Comparison of ENCODE assay signal across 30 cellular contexts in genomic region chr15:47932829-47933696, GRCh38.
"Had no signal": no experiment of that assay in that cellular context is flagged by ENCODE, and none has a peak within 500 bp of the region (broad histone marks: within the 10 kb centered on the region; RNA-seq: fewer than 3 reads in every experiment).

No MANE protein-coding gene starts in this region.

- DNase-seq: activated B cell treated with CpG ODN at 0.5 μM for 24 hours; activated CD4-positive, alpha-beta T cell treated with anti-CD3 and anti-CD28 coated beads for 1 hour; activated CD4-positive, alpha-beta T cell treated with anti-CD3 and anti-CD28 coated beads, Interleukin-2, amount 10 ng/mL, durations not matched to agents 24 days and 14 days; activated CD4-positive, alpha-beta T cell treated with anti-CD3 and anti-CD28 coated beads, Interleukin-2, amount 50 U/mL, for 48 hours; activated CD8-positive, alpha-beta memory T cell treated with anti-CD3 and anti-CD28 coated beads, Interleukin-2, amount 10 ng/mL, durations not matched to agents 7 days and 5 days; activated effector memory CD4-positive, alpha-beta T cell treated with Interleukin-2 at 50 U/mL for 16 hours; activated naive CD4-positive, alpha-beta T cell; activated T-cell treated with anti-CD3 and anti-CD28 coated beads, Interleukin-2, amount 50 U/mL, for 24 hours; amniotic stem cell; Karpas-422; MM.1S; NCI-H146; NCI-H187 treated with DMSO at 0.1 percent for 48 hours; NCI-H2081 treated with DMSO at 0.1 percent for 48 hours; NCI-H2227 treated with DMSO at 0.1 percent for 48 hours; NCI-H446 treated with DMSO at 0.1 percent for 48 hours; NCI-H524 treated with DMSO at 0.1 percent for 48 hours; NCI-H748 treated with DMSO at 0.1 percent for 48 hours; SIG-M5; T-cell; T-helper 2 cell; T1000 had no signal

- H3K27ac Mint-ChIP-seq: activated B cell treated with CpG ODN at 0.5 μM for 24 hours; activated CD4-positive, alpha-beta T cell treated with anti-CD3 and anti-CD28 coated beads, Interleukin-2, amount 10 ng/mL, durations not matched to agents 24 days and 14 days; activated CD8-positive, alpha-beta memory T cell treated with anti-CD3 and anti-CD28 coated beads, Interleukin-2, amount 10 ng/mL, durations not matched to agents 7 days and 5 days; activated naive CD4-positive, alpha-beta T cell treated with anti-CD3 and anti-CD28 coated beads, Interleukin-2, amount 50 U/mL, for 24 hours; activated T-cell treated with anti-CD3 and anti-CD28 coated beads, Interleukin-2, amount 50 U/mL, for 24 hours; activated T-helper 1 cell treated with anti-CD3 and anti-CD28 coated beads, Interleukin-12 subunit alpha, Interleukin-12 subunit beta, Interleukin-2, Interleukin-4 antibody, amounts not matched to agents 30 ng/mL and 10 ng/mL and 1 ng/mL, durations not matched to agents 14 hours and 24 hours and 36 hours; T-cell had no signal

- H3K9me3 ChIP-seq: ascending aorta had no signal

- H3K4me3 ChIP-seq: ascending aorta, cardiac muscle cell, K562, SK-N-MC had no signal

- H3K27ac ChIP-seq: ascending aorta, cardiac muscle cell, SK-N-MC had no signal

- H3K9me3 Mint-ChIP-seq: activated B cell treated with CpG ODN at 0.5 μM for 24 hours; activated CD4-positive, alpha-beta T cell treated with anti-CD3 and anti-CD28 coated beads, Interleukin-2, amount 10 ng/mL, durations not matched to agents 24 days and 14 days; activated naive CD4-positive, alpha-beta T cell treated with anti-CD3 and anti-CD28 coated beads, Interleukin-2, amount 50 U/mL, for 24 hours; activated T-cell treated with anti-CD3 and anti-CD28 coated beads, Interleukin-2, amount 50 U/mL, for 24 hours; activated T-helper 1 cell treated with anti-CD3 and anti-CD28 coated beads, Interleukin-12 subunit alpha, Interleukin-12 subunit beta, Interleukin-2, Interleukin-4 antibody, amounts not matched to agents 30 ng/mL and 10 ng/mL and 1 ng/mL, durations not matched to agents 14 hours and 24 hours and 36 hours; brain had no signal

- H3K4me3 Mint-ChIP-seq: activated B cell treated with CpG ODN at 0.5 μM for 24 hours; activated CD4-positive, alpha-beta T cell treated with anti-CD3 and anti-CD28 coated beads, Interleukin-2, amount 10 ng/mL, durations not matched to agents 24 days and 14 days; activated CD8-positive, alpha-beta memory T cell treated with anti-CD3 and anti-CD28 coated beads, Interleukin-2, amount 10 ng/mL, durations not matched to agents 7 days and 5 days; activated naive CD4-positive, alpha-beta T cell treated with anti-CD3 and anti-CD28 coated beads, Interleukin-2, amount 50 U/mL, for 24 hours; activated T-cell treated with anti-CD3 and anti-CD28 coated beads, Interleukin-2, amount 50 U/mL, for 24 hours; activated T-helper 1 cell treated with anti-CD3 and anti-CD28 coated beads, Interleukin-12 subunit alpha, Interleukin-12 subunit beta, Interleukin-2, Interleukin-4 antibody, amounts not matched to agents 30 ng/mL and 10 ng/mL and 1 ng/mL, durations not matched to agents 14 hours and 24 hours and 36 hours; brain; T-cell had no signal

- H3K4me1 Mint-ChIP-seq: activated B cell treated with CpG ODN at 0.5 μM for 24 hours; activated CD4-positive, alpha-beta T cell treated with anti-CD3 and anti-CD28 coated beads, Interleukin-2, amount 10 ng/mL, durations not matched to agents 24 days and 14 days; activated CD8-positive, alpha-beta memory T cell treated with anti-CD3 and anti-CD28 coated beads, Interleukin-2, amount 10 ng/mL, durations not matched to agents 7 days and 5 days; activated naive CD4-positive, alpha-beta T cell treated with anti-CD3 and anti-CD28 coated beads, Interleukin-2, amount 50 U/mL, for 24 hours; brain; T-cell had no signal

- H3K36me3 Mint-ChIP-seq: activated CD8-positive, alpha-beta memory T cell treated with anti-CD3 and anti-CD28 coated beads, Interleukin-2, amount 10 ng/mL, durations not matched to agents 7 days and 5 days; activated naive CD4-positive, alpha-beta T cell treated with anti-CD3 and anti-CD28 coated beads, Interleukin-2, amount 50 U/mL, for 24 hours; brain; T-cell had no signal

- H3K4me1 ChIP-seq: ascending aorta had no signal

- ATAC-seq: activated CD8-positive, alpha-beta memory T cell treated with anti-CD3 and anti-CD28 coated beads, Interleukin-2, amount 10 ng/mL, durations not matched to agents 7 days and 5 days; K562; T-cell had no signal

- FAIRE-seq: K562, TTC549 had no signal

- H3K36me3 ChIP-seq: ascending aorta, cardiac muscle cell had no signal

- H3K27me3 ChIP-seq: ascending aorta, cardiac muscle cell had no signal
